ENCODE assay signal across 31 cellular contexts in genomic region chr22:30569674-30570202, GRCh38. TPM values are rescaled to one million over a fixed set of nuclear protein-coding genes. Genes with fewer than 3 reads are reported as not detected.
"Had no signal": no experiment of that assay in that cellular context is flagged by ENCODE, and none has a peak within 500 bp of the region (broad histone marks: within the 10 kb centered on the region; RNA-seq: fewer than 3 reads in every experiment).

No MANE protein-coding gene starts in this region.

- H3K27ac ChIP-seq: ascending aorta, breast epithelium, cardiac muscle cell, colonic mucosa, epithelial cell of prostate, esophagus squamous epithelium, gastroesophageal sphincter had no signal

- H3K27me3 ChIP-seq: ascending aorta, breast epithelium, colonic mucosa had no signal

- ATAC-seq: activated naive CD4-positive, alpha-beta T cell treated with anti-CD3 and anti-CD28 coated beads, Interleukin-2, amount 50 U/mL, for 72 hours; activated T-cell treated with anti-CD3 and anti-CD28 coated beads, Interleukin-2, amount 50 U/mL, for 72 hours; gastroesophageal sphincter had no signal

- H3K36me3 ChIP-seq: ascending aorta, breast epithelium, cardiac muscle cell, colonic mucosa, esophagus squamous epithelium, gastroesophageal sphincter had no signal

- H3K4me3 ChIP-seq: ascending aorta, breast epithelium, cardiac muscle cell, colonic mucosa, esophagus squamous epithelium, gastroesophageal sphincter had no signal

- H3K9me3 ChIP-seq: ascending aorta, breast epithelium, colonic mucosa, esophagus squamous epithelium, gastroesophageal sphincter had no signal

- H3K4me1 ChIP-seq: breast epithelium, colonic mucosa had no signal

- DNase-seq: activated CD4-positive, alpha-beta memory T cell treated with anti-CD3 and anti-CD28 coated beads, Interleukin-2, amount 10 ng/mL, durations not matched to agents 7 days and 5 days; activated CD4-positive, alpha-beta T cell treated with anti-CD3 and anti-CD28 coated beads for 1 hour; activated CD4-positive, alpha-beta T cell treated with anti-CD3 and anti-CD28 coated beads for 4 hours; activated CD4-positive, alpha-beta T cell treated with anti-CD3 and anti-CD28 coated beads, Interleukin-2, amount 10 ng/mL, durations not matched to agents 7 days and 5 days; activated CD4-positive, alpha-beta T cell treated with anti-CD3 and anti-CD28 coated beads, Interleukin-2, amount 50 U/mL, for 4 hours; activated CD8-positive, alpha-beta memory T cell treated with anti-CD3 and anti-CD28 coated beads, Interleukin-2, amount 50 U/mL, for 48 hours; activated gamma-delta T cell; activated naive CD4-positive, alpha-beta T cell; activated naive CD4-positive, alpha-beta T cell treated with anti-CD3 and anti-CD28 coated beads, Interleukin-2, amount 10 ng/mL, durations not matched to agents 7 days and 5 days; activated naive CD8-positive, alpha-beta T cell treated with anti-CD3 and anti-CD28 coated beads, Interleukin-2, amount 10 ng/mL, durations not matched to agents 7 days and 5 days; activated T-cell treated with anti-CD3 and anti-CD28 coated beads for 4 hours; activated T-cell treated with anti-CD3 and anti-CD28 coated beads, Interleukin-2, amount 50 U/mL, for 24 hours; activated T-cell treated with anti-CD3 and anti-CD28 coated beads, Interleukin-2, amount 50 U/mL, for 72 hours; central memory CD4-positive, alpha-beta T cell; cerebellar nuclear complex; colonic mucosa; effector CD8-positive, alpha-beta T cell; esophagus squamous epithelium; foreskin melanocyte; T-helper 1 cell; T-helper 2 cell had no signal

RNA-seq across cellular contexts. Expression of gene GAL3ST1, which starts 4.7 kb away (rescaled TPM):
- total RNA-seq: activated CD4-positive, alpha-beta memory T cell treated with anti-CD3 and anti-CD28 coated beads, Interleukin-2, amount 10 ng/mL, durations not matched to agents 7 days and 5 days; activated CD4-positive, alpha-beta T cell treated with anti-CD3 and anti-CD28 coated beads, Interleukin-2, amount 10 ng/mL, durations not matched to agents 7 days and 5 days; ascending aorta; dermis microvascular lymphatic vessel endothelial cell; endothelial cell of umbilical vein; fibroblast of villous mesenchyme; glomerular endothelial cell had no signal

RNA-seq across cellular contexts. Expression of gene SEC14L6, which starts 23.2 kb away (rescaled TPM):
- total RNA-seq: activated CD4-positive, alpha-beta memory T cell treated with anti-CD3 and anti-CD28 coated beads, Interleukin-2, amount 10 ng/mL, durations not matched to agents 7 days and 5 days; activated CD4-positive, alpha-beta T cell treated with anti-CD3 and anti-CD28 coated beads, Interleukin-2, amount 10 ng/mL, durations not matched to agents 7 days and 5 days; activated naive CD4-positive, alpha-beta T cell treated with anti-CD3 and anti-CD28 coated beads, Interleukin-2, amount 50 U/mL, for 72 hours; activated T-cell treated with anti-CD3 and anti-CD28 coated beads, Interleukin-2, amount 50 U/mL, for 72 hours; ascending aorta; colonic mucosa; fibroblast of villous mesenchyme had no signal
